ENCODE assay signal across 17 cellular contexts in genomic region chr17:34979153-34979552, GRCh38. TPM values are rescaled to one million over a fixed set of nuclear protein-coding genes. Genes with fewer than 3 reads are reported as not detected.
A peak's percentile ranks its signal among the peaks of the same experiment; 100 is the strongest.
DNase-seq lines count a peak whose midpoint lies in the region; ATAC-seq and TF ChIP-seq lines count a peak whose summit lies in the region.
"Had no signal": no experiment of that assay in that cellular context is flagged by ENCODE, and none has a peak within 500 bp of the region (broad histone marks: within the 10 kb centered on the region; RNA-seq: fewer than 3 reads in every experiment).

No MANE protein-coding gene starts in this region.

- H3K9me3 ChIP-seq in Karpas-422 (ENCODE audit: low read length) (no peaks in the 10 kb centered on the region), endodermal cell (ENCODE audit: control insufficient read depth, low read length) (no peaks in the 10 kb centered on the region), gastrocnemius medialis (no peaks in the 10 kb centered on the region), lower lobe of right lung (no peaks in the 10 kb centered on the region)
- H3K9me3 ChIP-seq: pancreas, suprapubic skin had no signal

- DNase-seq in activated CD8-positive, alpha-beta T cell treated with anti-CD3 and anti-CD28 coated beads for 36 hours = no peak
- no peak for DNase-seq in activated CD8-positive, alpha-beta T cell treated with anti-CD3 and anti-CD28 coated beads, Interleukin-2, amount 10 ng/mL, durations not matched to agents 7 days and 5 days
- no peak for DNase-seq in Karpas-422
- DNase-seq in endodermal cell = no peak
- no peak for DNase-seq in gastrocnemius medialis
- DNase-seq in lower lobe of right lung = no peak
- DNase-seq: activated naive CD4-positive, alpha-beta T cell treated with Interleukin-2 at 50 U/mL for 16 hours; GDM1; KG1; left cardiac atrium; NCI-H2171; pancreas; stimulated activated CD4-positive, alpha-beta T cell treated with anti-CD3 and anti-CD28 coated beads, Interleukin-4, amount 100 ng/mL, for 24 hours had no signal

- H3K4me1 ChIP-seq in Karpas-422 (ENCODE audit: low read length) = peaks cover 21% of the 10 kb centered on the region
- H3K4me1 ChIP-seq in endodermal cell (ENCODE audit: control insufficient read depth, insufficient read depth, low read length) = no peaks in the 10 kb centered on the region
- peaks cover 16 to 30% of the 10 kb centered on the region in 2 donors for H3K4me1 ChIP-seq in gastrocnemius medialis
- H3K4me1 ChIP-seq in lower lobe of right lung = peaks cover 23% of the 10 kb centered on the region

- H3K36me3 ChIP-seq in Karpas-422 (ENCODE audit: insufficient read depth, low read length) (0 out of 2 replicates have a peak, but pooled peaks cover 5% of the 10 kb centered on the region), endodermal cell (ENCODE audit: control insufficient read depth, insufficient read depth, low read length) (peaks cover 15% of the 10 kb centered on the region), gastrocnemius medialis (no peaks in the 10 kb centered on the region), lower lobe of right lung (no peaks in the 10 kb centered on the region)
- H3K36me3 ChIP-seq: pancreas, suprapubic skin had no signal

- no peaks in the 10 kb centered on the region for H3K27me3 Mint-ChIP-seq in activated CD8-positive, alpha-beta T cell treated with anti-CD3 and anti-CD28 coated beads for 36 hours
- no peaks in the 10 kb centered on the region for H3K27me3 Mint-ChIP-seq in activated CD8-positive, alpha-beta T cell treated with anti-CD3 and anti-CD28 coated beads, Interleukin-2, amount 10 ng/mL, durations not matched to agents 7 days and 5 days (ENCODE audit: low read depth)
- H3K27me3 Mint-ChIP-seq in endodermal cell (ENCODE audit: insufficient read depth) = no peaks in the 10 kb centered on the region

- POLR2A ChIA-PET in activated CD8-positive, alpha-beta T cell treated with anti-CD3 and anti-CD28 coated beads for 36 hours (lab: Charles Lee) = interaction anchor here (0.5 to 6.3 kb wide), 5 partner anchors 15 to 482 kb away, joined by 6 to 51 read pairs (median 8); partner anchors contain the start of genes CCT6B, RAD51D and ZNF830
- POLR2A ChIA-PET in activated CD8-positive, alpha-beta T cell treated with anti-CD3 and anti-CD28 coated beads, Interleukin-2, amount 10 ng/mL, durations not matched to agents 7 days and 5 days (lab: Charles Lee) = interaction anchor here (3.4 kb wide), 1 partner anchor 18 kb away, joined by 23 read pairs; the partner anchor contains the start of genes CCT6B and ZNF830

- in situ Hi-C loops in gastrocnemius medialis (cut with MboI; ENCODE audit: low sequenced_read_pairs in 4 of 4) = loop anchor here in 3 of 4 donors (25.0 kb wide), 2 partner anchors 108 to 583 kb away; partner anchors contain the start of gene SLFN14 (in 2 of the 3)

- intact Hi-C loops in activated CD8-positive, alpha-beta T cell treated with anti-CD3 and anti-CD28 coated beads for 36 hours (cut with micrococcal nuclease) = no loop called here
- intact Hi-C loops in gastrocnemius medialis (cut with DNase I; ENCODE audit: low total_unique reads) = loop anchor here (5.0 kb wide), 1 partner anchor 753 kb away; the partner anchor contains the start of gene RASL10B
- intact Hi-C loops in lower lobe of right lung (cut with DNase I) = no loop called here

- H3K27me3 ChIP-seq in Karpas-422 (ENCODE audit: low read length) (no peaks in the 10 kb centered on the region), endodermal cell (ENCODE audit: control insufficient read depth, insufficient read depth, low read length, poor library complexity, severe bottlenecking) (no peaks in the 10 kb centered on the region), gastrocnemius medialis (no peaks in the 10 kb centered on the region), lower lobe of right lung (ENCODE audit: low read depth) (no peaks in the 10 kb centered on the region)
- H3K27me3 ChIP-seq: pancreas, suprapubic skin had no signal

- no peak for TF ChIP-seq POLR2A in gastrocnemius medialis (IDR thresholded peaks at IDR 0.05)

- H3K9ac ChIP-seq in Karpas-422 (ENCODE audit: low read length) (peak overlapping the region; percentile 92), endodermal cell (ENCODE audit: extremely low read depth, low read length, poor library complexity, severe bottlenecking) (no peak overlapping the region)

- CTCF ChIA-PET in activated CD8-positive, alpha-beta T cell treated with anti-CD3 and anti-CD28 coated beads for 36 hours (lab: Charles Lee) = interaction anchor here (1.0 to 1.4 kb wide), 2 partner anchors 14 to 559 kb away, joined by 3 read pairs; no protein-coding TSS in a partner anchor
- CTCF ChIA-PET in activated CD8-positive, alpha-beta T cell treated with anti-CD3 and anti-CD28 coated beads, Interleukin-2, amount 10 ng/mL, durations not matched to agents 7 days and 5 days (lab: Charles Lee) = interaction anchor here (3.4 to 5.5 kb wide), 2 partner anchors 111 to 140 kb away, joined by 19 to 30 read pairs; partner anchors contain the start of gene RAD51D

- H3K27ac ChIP-seq in Karpas-422 (ENCODE audit: low read length) = no peak overlapping the region
- no peak overlapping the region for H3K27ac ChIP-seq in endodermal cell (ENCODE audit: low read depth, low read length)
- H3K27ac ChIP-seq in gastrocnemius medialis = peak overlapping the region; percentile 92 to 98 (median 96)
- no peak overlapping the region for H3K27ac ChIP-seq in lower lobe of right lung
- H3K27ac ChIP-seq: RWPE1 had no signal

- peak overlapping the region; percentile 96 for H3K4me2 ChIP-seq in Karpas-422 (ENCODE audit: low read depth, low read length, poor library complexity, severe bottlenecking)

- H3K4me3 Mint-ChIP-seq in activated CD8-positive, alpha-beta T cell treated with anti-CD3 and anti-CD28 coated beads for 36 hours = peak overlapping the region; percentile 94
- no peak overlapping the region for H3K4me3 Mint-ChIP-seq in activated CD8-positive, alpha-beta T cell treated with anti-CD3 and anti-CD28 coated beads, Interleukin-2, amount 10 ng/mL, durations not matched to agents 7 days and 5 days
- no peak overlapping the region for H3K4me3 Mint-ChIP-seq in endodermal cell

- H3K79me2 ChIP-seq in Karpas-422 (ENCODE audit: low read length) = peaks cover 29% of the 10 kb centered on the region

- peak overlapping the region; percentile 97 for H3K27ac Mint-ChIP-seq in activated CD8-positive, alpha-beta T cell treated with anti-CD3 and anti-CD28 coated beads for 36 hours
- H3K27ac Mint-ChIP-seq in activated CD8-positive, alpha-beta T cell treated with anti-CD3 and anti-CD28 coated beads, Interleukin-2, amount 10 ng/mL, durations not matched to agents 7 days and 5 days = no peak overlapping the region
- no peak overlapping the region for H3K27ac Mint-ChIP-seq in endodermal cell

- peak overlapping the region; percentile 64; the same call in 1 of the 2 replicates for H2AFZ ChIP-seq in Karpas-422 (ENCODE audit: low read length)

- no peaks in the 10 kb centered on the region for H3K9me2 ChIP-seq in Karpas-422 (replicated peaks; ENCODE audit: insufficient read depth, low read length)

- 94 to 96% methylated on average over 7 of the region's 7 CpGs for WGBS in endodermal cell (ENCODE audit: insufficient coverage in 1 of 2, insufficient read length in 1 of 2), 2 experiments

- peaks cover 40% of the 10 kb centered on the region for H3K4me1 Mint-ChIP-seq in activated CD8-positive, alpha-beta T cell treated with anti-CD3 and anti-CD28 coated beads for 36 hours (ENCODE audit: low read depth)
- H3K4me1 Mint-ChIP-seq in activated CD8-positive, alpha-beta T cell treated with anti-CD3 and anti-CD28 coated beads, Interleukin-2, amount 10 ng/mL, durations not matched to agents 7 days and 5 days (ENCODE audit: low read depth) = peaks cover 40% of the 10 kb centered on the region
- peaks cover 36% of the 10 kb centered on the region for H3K4me1 Mint-ChIP-seq in endodermal cell

- TF ChIP-seq CTCF in activated CD8-positive, alpha-beta T cell treated with anti-CD3 and anti-CD28 coated beads for 36 hours (IDR thresholded peaks at IDR 0.05) = no peak
- TF ChIP-seq CTCF in endodermal cell (conservative IDR thresholded peaks at IDR 0.05) = no peak
- TF ChIP-seq CTCF in gastrocnemius medialis (IDR thresholded peaks at IDR 0.05 in 4 of 5, conservative IDR thresholded peaks at IDR 0.05 in 1 of 5) = no peak
- TF ChIP-seq CTCF in lower lobe of right lung (IDR thresholded peaks at IDR 0.05) = no peak

- H3K4me3 ChIP-seq in Karpas-422 (ENCODE audit: low read length) (peak overlapping the region; percentile 73), endodermal cell (ENCODE audit: low read length) (peak overlapping the region; percentile 90), gastrocnemius medialis (no peak overlapping the region), lower lobe of right lung (no peak overlapping the region)

- H4K20me1 ChIP-seq in Karpas-422 (ENCODE audit: insufficient read depth, low read depth, low read length) = no peaks in the 10 kb centered on the region

- H3K9me3 Mint-ChIP-seq in activated CD8-positive, alpha-beta T cell treated with anti-CD3 and anti-CD28 coated beads for 36 hours = no peaks in the 10 kb centered on the region
- H3K9me3 Mint-ChIP-seq in activated CD8-positive, alpha-beta T cell treated with anti-CD3 and anti-CD28 coated beads, Interleukin-2, amount 10 ng/mL, durations not matched to agents 7 days and 5 days (ENCODE audit: insufficient read depth) = no peaks in the 10 kb centered on the region
- no peaks in the 10 kb centered on the region for H3K9me3 Mint-ChIP-seq in endodermal cell

- ATAC-seq in activated CD8-positive, alpha-beta T cell treated with anti-CD3 and anti-CD28 coated beads for 36 hours = no peak
- ATAC-seq in activated CD8-positive, alpha-beta T cell treated with anti-CD3 and anti-CD28 coated beads, Interleukin-2, amount 10 ng/mL, durations not matched to agents 7 days and 5 days = no peak
- no peak for ATAC-seq in gastrocnemius medialis
- ATAC-seq in HG02981 (IDR thresholded peaks at IDR 0.05; ENCODE audit: unreplicated experiment) = no peak
- ATAC-seq in HG02588 (IDR thresholded peaks at IDR 0.05; ENCODE audit: unreplicated experiment) = no peak
- no peak for ATAC-seq in lower lobe of right lung
- ATAC-seq: pancreas had no signal

- H3K36me3 Mint-ChIP-seq in activated CD8-positive, alpha-beta T cell treated with anti-CD3 and anti-CD28 coated beads for 36 hours (ENCODE audit: low read depth) = peaks cover 16% of the 10 kb centered on the region
- H3K36me3 Mint-ChIP-seq in activated CD8-positive, alpha-beta T cell treated with anti-CD3 and anti-CD28 coated beads, Interleukin-2, amount 10 ng/mL, durations not matched to agents 7 days and 5 days (ENCODE audit: low read depth) = peaks cover 9% of the 10 kb centered on the region
- H3K36me3 Mint-ChIP-seq in endodermal cell (ENCODE audit: low read depth) = peaks cover 13% of the 10 kb centered on the region

RNA-seq across cellular contexts. Expression of gene LIG3, which starts 1.2 kb away (rescaled TPM):
- total RNA-seq in activated CD8-positive, alpha-beta T cell treated with anti-CD3 and anti-CD28 coated beads for 36 hours = 10 to 100 TPM; 44.1 to 50.4 TPM
- 10 to 100 TPM; 38.7 to 42.2 TPM for total RNA-seq in activated CD8-positive, alpha-beta T cell treated with anti-CD3 and anti-CD28 coated beads, Interleukin-2, amount 10 ng/mL, durations not matched to agents 7 days and 5 days
- 28.2 and 31.7 TPM in 2 replicates for total RNA-seq in Karpas-422 (2014; rRNA removed; shearing (Covaris generic); ENCODE audit: low replicate concordance)
- 100 to 1,000 TPM; 110 to 130 TPM for total RNA-seq in endodermal cell
- 73.1 TPM for polyA plus RNA-seq in endodermal cell (2013, experiment 1 of 2)
- polyA plus RNA-seq in endodermal cell (2013, experiment 2 of 2) = 55.9 TPM
- total RNA-seq in gastrocnemius medialis = 10 to 100 TPM; 16.9 to 25.4 (median 21.5) TPM
- total RNA-seq in lower lobe of right lung = 26.6 TPM

RNA-seq across cellular contexts. Expression of gene ZNF830, which starts 17.8 kb away (rescaled TPM):
- 10 to 100 TPM; 18.8 to 22.5 TPM for total RNA-seq in activated CD8-positive, alpha-beta T cell treated with anti-CD3 and anti-CD28 coated beads for 36 hours
- 10 to 100 TPM; 22.1 to 24.1 TPM for total RNA-seq in activated CD8-positive, alpha-beta T cell treated with anti-CD3 and anti-CD28 coated beads, Interleukin-2, amount 10 ng/mL, durations not matched to agents 7 days and 5 days
- total RNA-seq in Karpas-422 (2014; rRNA removed; shearing (Covaris generic); ENCODE audit: low replicate concordance) = 10.2 and 32.4 TPM in 2 replicates
- total RNA-seq in endodermal cell = 10 to 100 TPM; 18.5 to 23.3 TPM
- polyA plus RNA-seq in endodermal cell (2013, experiment 1 of 2) = 12.4 TPM
- 8.3 TPM for polyA plus RNA-seq in endodermal cell (2013, experiment 2 of 2)
- total RNA-seq in gastrocnemius medialis = 10 to 100 TPM in 1 of 4 donors, 1 to 10 TPM in 3; 6.0 to 11.0 (median 7.2) TPM
- total RNA-seq in lower lobe of right lung = 17.8 TPM

RNA-seq across cellular contexts. Expression of gene CCT6B, which starts 17.9 kb away (rescaled TPM):
- total RNA-seq in activated CD8-positive, alpha-beta T cell treated with anti-CD3 and anti-CD28 coated beads for 36 hours = 1 to 10 TPM; 1.4 to 1.8 TPM
- 1 to 10 TPM in 1 of 2 experiments, under 1 TPM in 1; 0.83 to 1.1 TPM for total RNA-seq in activated CD8-positive, alpha-beta T cell treated with anti-CD3 and anti-CD28 coated beads, Interleukin-2, amount 10 ng/mL, durations not matched to agents 7 days and 5 days
- 5.4 and 7.0 TPM in 2 replicates for total RNA-seq in Karpas-422 (2014; rRNA removed; shearing (Covaris generic); ENCODE audit: low replicate concordance)
- total RNA-seq in endodermal cell = 1 to 10 TPM in 1 of 2 donors, under 1 TPM in 1; 0.88 to 2.8 TPM
- 2.4 TPM for polyA plus RNA-seq in endodermal cell (2013, experiment 1 of 2)
- 1.9 TPM for polyA plus RNA-seq in endodermal cell (2013, experiment 2 of 2)
- 1 to 10 TPM; 1.4 to 5.4 (median 2.8) TPM for total RNA-seq in gastrocnemius medialis
- total RNA-seq in lower lobe of right lung = 1.5 TPM

Comparison
In these comparisons a context has a peak if more than half of its experiments do, and no peak if none do; other contexts are left out.
1. H3K27ac ChIP-seq: peak in gastrocnemius medialis (4 of 4); none in Karpas-422 (single experiment), endodermal cell (single experiment) and lower lobe of right lung (single experiment).
2. H3K4me3 ChIP-seq: peak in Karpas-422 (single experiment) and endodermal cell (single experiment); none in gastrocnemius medialis (0 of 4) and lower lobe of right lung (single experiment).